In the genomic region with DNA sequence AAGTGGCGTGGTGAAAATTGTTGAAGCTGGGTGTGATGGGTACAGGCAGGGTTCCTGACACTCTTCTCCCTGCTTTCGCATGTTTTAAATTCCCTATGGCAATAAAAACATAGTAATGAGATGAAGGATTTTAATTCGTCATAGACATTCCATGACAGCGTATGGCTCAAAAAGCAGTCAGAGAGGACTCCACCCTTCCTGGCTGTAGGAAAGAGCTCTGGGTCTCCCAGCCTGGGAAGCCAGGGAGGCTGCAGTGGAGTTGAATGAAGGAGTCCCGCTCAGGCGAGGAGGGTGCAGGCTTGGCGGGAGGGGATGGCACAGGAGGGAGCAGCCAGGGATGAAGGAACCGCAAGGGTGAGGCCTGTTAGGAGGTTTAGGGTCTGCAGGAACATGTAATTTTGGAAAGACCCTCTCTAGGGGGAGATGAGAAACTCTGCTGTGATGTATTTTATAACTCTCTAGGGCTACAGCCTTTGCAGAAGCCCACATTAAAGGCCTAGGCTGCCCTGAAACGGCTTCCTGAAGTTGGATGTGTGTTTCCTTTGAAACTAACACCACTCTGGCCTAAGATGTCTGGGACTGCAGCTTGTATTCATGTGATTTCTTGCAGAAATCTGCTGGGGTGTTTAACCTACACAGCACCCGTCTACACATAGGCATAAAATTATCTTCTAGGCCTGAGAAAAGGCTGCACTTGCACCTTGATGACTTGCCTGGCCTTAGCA, we compare ENCODE assay signal across 1 cellular context.
TF ChIP-seq lines count a peak whose summit lies in the region.

No MANE protein-coding gene starts in this region.

TF ChIP-seq in GM23338, 12 proteins besides CTCF, POLR2A, EP300 and RAD21 (continued from another document):
- TF ChIP-seq, protein P1, sequence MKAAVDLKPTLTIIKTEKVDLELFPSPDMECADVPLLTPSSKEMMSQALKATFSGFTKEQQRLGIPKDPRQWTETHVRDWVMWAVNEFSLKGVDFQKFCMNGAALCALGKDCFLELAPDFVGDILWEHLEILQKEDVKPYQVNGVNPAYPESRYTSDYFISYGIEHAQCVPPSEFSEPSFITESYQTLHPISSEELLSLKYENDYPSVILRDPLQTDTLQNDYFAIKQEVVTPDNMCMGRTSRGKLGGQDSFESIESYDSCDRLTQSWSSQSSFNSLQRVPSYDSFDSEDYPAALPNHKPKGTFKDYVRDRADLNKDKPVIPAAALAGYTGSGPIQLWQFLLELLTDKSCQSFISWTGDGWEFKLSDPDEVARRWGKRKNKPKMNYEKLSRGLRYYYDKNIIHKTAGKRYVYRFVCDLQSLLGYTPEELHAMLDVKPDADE (IDR thresholded peaks at IDR 0.05): no peak
- TF ChIP-seq EZH2phosphoT487 (IDR thresholded peaks at IDR 0.05; ENCODE audit: unreplicated experiment) (no peak), CREB1 (CRISPR knock-in tag; IDR thresholded peaks at IDR 0.05; ENCODE audit: low read depth) (no peak)
- TF ChIP-seq, protein P2, sequence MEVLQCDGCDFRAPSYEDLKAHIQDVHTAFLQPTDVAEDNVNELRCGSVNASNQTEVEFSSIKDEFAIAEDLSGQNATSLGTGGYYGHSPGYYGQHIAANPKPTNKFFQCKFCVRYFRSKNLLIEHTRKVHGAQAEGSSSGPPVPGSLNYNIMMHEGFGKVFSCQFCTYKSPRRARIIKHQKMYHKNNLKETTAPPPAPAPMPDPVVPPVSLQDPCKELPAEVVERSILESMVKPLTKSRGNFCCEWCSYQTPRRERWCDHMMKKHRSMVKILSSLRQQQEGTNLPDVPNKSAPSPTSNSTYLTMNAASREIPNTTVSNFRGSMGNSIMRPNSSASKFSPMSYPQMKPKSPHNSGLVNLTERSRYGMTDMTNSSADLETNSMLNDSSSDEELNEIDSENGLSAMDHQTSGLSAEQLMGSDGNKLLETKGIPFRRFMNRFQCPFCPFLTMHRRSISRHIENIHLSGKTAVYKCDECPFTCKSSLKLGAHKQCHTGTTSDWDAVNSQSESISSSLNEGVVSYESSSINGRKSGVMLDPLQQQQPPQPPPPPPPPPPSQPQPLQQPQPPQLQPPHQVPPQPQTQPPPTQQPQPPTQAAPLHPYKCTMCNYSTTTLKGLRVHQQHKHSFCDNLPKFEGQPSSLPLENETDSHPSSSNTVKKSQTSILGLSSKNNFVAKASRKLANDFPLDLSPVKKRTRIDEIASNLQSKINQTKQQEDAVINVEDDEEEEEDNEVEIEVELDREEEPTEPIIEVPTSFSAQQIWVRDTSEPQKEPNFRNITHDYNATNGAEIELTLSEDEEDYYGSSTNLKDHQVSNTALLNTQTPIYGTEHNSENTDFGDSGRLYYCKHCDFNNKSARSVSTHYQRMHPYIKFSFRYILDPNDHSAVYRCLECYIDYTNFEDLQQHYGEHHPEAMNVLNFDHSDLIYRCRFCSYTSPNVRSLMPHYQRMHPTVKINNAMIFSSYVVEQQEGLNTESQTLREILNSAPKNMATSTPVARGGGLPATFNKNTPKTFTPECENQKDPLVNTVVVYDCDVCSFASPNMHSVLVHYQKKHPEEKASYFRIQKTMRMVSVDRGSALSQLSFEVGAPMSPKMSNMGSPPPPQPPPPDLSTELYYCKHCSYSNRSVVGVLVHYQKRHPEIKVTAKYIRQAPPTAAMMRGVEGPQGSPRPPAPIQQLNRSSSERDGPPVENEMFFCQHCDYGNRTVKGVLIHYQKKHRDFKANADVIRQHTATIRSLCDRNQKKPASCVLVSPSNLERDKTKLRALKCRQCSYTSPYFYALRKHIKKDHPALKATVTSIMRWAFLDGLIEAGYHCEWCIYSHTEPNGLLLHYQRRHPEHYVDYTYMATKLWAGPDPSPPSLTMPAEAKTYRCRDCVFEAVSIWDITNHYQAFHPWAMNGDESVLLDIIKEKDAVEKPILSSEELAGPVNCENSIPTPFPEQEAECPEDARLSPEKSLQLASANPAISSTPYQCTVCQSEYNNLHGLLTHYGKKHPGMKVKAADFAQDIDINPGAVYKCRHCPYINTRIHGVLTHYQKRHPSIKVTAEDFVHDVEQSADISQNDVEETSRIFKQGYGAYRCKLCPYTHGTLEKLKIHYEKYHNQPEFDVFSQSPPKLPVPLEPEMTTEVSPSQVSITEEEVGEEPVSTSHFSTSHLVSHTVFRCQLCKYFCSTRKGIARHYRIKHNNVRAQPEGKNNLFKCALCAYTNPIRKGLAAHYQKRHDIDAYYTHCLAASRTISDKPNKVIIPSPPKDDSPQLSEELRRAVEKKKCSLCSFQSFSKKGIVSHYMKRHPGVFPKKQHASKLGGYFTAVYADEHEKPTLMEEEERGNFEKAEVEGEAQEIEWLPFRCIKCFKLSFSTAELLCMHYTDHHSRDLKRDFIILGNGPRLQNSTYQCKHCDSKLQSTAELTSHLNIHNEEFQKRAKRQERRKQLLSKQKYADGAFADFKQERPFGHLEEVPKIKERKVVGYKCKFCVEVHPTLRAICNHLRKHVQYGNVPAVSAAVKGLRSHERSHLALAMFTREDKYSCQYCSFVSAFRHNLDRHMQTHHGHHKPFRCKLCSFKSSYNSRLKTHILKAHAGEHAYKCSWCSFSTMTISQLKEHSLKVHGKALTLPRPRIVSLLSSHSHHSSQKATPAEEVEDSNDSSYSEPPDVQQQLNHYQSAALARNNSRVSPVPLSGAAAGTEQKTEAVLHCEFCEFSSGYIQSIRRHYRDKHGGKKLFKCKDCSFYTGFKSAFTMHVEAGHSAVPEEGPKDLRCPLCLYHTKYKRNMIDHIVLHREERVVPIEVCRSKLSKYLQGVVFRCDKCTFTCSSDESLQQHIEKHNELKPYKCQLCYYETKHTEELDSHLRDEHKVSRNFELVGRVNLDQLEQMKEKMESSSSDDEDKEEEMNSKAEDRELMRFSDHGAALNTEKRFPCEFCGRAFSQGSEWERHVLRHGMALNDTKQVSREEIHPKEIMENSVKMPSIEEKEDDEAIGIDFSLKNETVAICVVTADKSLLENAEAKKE (CRISPR knock-in tag; IDR thresholded peaks at IDR 0.05): no peak
- TF ChIP-seq, protein P3, sequence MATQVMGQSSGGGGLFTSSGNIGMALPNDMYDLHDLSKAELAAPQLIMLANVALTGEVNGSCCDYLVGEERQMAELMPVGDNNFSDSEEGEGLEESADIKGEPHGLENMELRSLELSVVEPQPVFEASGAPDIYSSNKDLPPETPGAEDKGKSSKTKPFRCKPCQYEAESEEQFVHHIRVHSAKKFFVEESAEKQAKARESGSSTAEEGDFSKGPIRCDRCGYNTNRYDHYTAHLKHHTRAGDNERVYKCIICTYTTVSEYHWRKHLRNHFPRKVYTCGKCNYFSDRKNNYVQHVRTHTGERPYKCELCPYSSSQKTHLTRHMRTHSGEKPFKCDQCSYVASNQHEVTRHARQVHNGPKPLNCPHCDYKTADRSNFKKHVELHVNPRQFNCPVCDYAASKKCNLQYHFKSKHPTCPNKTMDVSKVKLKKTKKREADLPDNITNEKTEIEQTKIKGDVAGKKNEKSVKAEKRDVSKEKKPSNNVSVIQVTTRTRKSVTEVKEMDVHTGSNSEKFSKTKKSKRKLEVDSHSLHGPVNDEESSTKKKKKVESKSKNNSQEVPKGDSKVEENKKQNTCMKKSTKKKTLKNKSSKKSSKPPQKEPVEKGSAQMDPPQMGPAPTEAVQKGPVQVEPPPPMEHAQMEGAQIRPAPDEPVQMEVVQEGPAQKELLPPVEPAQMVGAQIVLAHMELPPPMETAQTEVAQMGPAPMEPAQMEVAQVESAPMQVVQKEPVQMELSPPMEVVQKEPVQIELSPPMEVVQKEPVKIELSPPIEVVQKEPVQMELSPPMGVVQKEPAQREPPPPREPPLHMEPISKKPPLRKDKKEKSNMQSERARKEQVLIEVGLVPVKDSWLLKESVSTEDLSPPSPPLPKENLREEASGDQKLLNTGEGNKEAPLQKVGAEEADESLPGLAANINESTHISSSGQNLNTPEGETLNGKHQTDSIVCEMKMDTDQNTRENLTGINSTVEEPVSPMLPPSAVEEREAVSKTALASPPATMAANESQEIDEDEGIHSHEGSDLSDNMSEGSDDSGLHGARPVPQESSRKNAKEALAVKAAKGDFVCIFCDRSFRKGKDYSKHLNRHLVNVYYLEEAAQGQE (IDR thresholded peaks at IDR 0.05; ENCODE audit: unreplicated experiment): no peak
